Comparison of ENCODE assay signal across 12 cellular contexts in the genomic region with DNA sequence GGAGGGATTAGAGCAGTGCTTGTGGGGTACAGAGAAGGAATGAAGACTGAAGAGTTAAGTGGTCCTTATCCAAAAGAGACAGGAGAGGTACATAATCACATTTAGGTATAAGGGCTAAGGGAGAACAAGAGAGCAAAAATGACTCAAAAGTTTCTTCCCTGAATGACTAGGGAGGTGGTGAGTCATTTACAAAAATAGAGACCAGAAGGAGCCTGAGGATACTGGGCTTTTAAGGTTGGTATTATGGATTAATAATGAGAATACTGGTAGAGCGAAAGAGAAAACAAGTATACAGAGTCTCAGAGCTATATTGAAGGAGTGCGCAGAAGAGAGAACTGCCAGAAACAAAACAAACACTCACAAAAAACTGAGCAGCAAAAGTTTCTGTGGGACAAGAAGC.
A peak's percentile ranks its signal among the peaks of the same experiment; 100 is the strongest.
DNase-seq lines count a peak whose midpoint lies in the region; ATAC-seq and TF ChIP-seq lines count a peak whose summit lies in the region.
"Had no signal": no experiment of that assay in that cellular context is flagged by ENCODE, and none has a peak within 500 bp of the region (broad histone marks: within the 10 kb centered on the region; RNA-seq: fewer than 3 reads in every experiment).

No MANE protein-coding gene starts in this region.

- H2BK12ac ChIP-seq in mesenchymal stem cell (ENCODE audit: low read length in 2 of 2) = no peak overlapping the region

- 93% methylated on average over 2 of the region's 2 CpGs for WGBS in mesenchymal stem cell

- DNase-seq in epithelial cell of esophagus (ENCODE audit: low read depth) (peak; percentile 42), DMS 273 (lab: John Stamatoyannopoulos, UW; ENCODE audit: unreplicated experiment) (no peak), coronary artery (ENCODE audit: low spot score) (no peak), mesenchymal stem cell (no peak), posterior vena cava (ENCODE audit: low spot score) (no peak)
- DNase-seq: HFFc6, NCI-H146, Peyer's patch, substantia nigra had no signal

- no peaks in the 10 kb centered on the region for H3K4me1 ChIP-seq in mesenchymal stem cell (ENCODE audit: control insufficient read depth, insufficient read depth, low read depth, low read length)
- H3K4me1 ChIP-seq: Peyer's patch had no signal

- H4K8ac ChIP-seq in mesenchymal stem cell (ENCODE audit: low read length) = no peak overlapping the region

- no peak overlapping the region for H2AK5ac ChIP-seq in mesenchymal stem cell (ENCODE audit: low read length, severe bottlenecking)

- no peak overlapping the region for H2BK120ac ChIP-seq in mesenchymal stem cell (ENCODE audit: low read depth, low read length)

- no peak overlapping the region for H2BK5ac ChIP-seq in mesenchymal stem cell (ENCODE audit: low read depth, low read length, poor library complexity, severe bottlenecking)

- no peak for TF ChIP-seq CTCF in epithelial cell of esophagus (IDR thresholded peaks at IDR 0.05; ENCODE audit: insufficient read depth, low read depth, low read length, missing control alignments)
- TF ChIP-seq CTCF in coronary artery (IDR thresholded peaks at IDR 0.05) = no peak

- no peak overlapping the region for H3K4me3 ChIP-seq in epithelial cell of esophagus (ENCODE audit: low read length)
- no peak overlapping the region for H3K4me3 ChIP-seq in coronary artery
- no peak overlapping the region for H3K4me3 ChIP-seq in mesenchymal stem cell (ENCODE audit: insufficient read depth in 1 of 2, low read depth in 1 of 2, low read length in 2 of 2)
- H3K4me3 ChIP-seq: Peyer's patch had no signal

- H3K79me1 ChIP-seq in mesenchymal stem cell (replicated peaks; ENCODE audit: low read length, poor library complexity, severe bottlenecking) = no peaks in the 10 kb centered on the region

- H3K18ac ChIP-seq in mesenchymal stem cell (ENCODE audit: low read depth in 1 of 2, low read length in 2 of 2) = no peak overlapping the region

- no peak overlapping the region for H3K14ac ChIP-seq in mesenchymal stem cell (ENCODE audit: low read length in 2 of 2)

- ATAC-seq in GM18520 (IDR thresholded peaks at IDR 0.05; ENCODE audit: unreplicated experiment) = peak; percentile 89
- peak; percentile 73 for ATAC-seq in GM21367 (IDR thresholded peaks at IDR 0.05; ENCODE audit: unreplicated experiment)
- peak; percentile 80 for ATAC-seq in HG03066 (IDR thresholded peaks at IDR 0.05; ENCODE audit: low read depth, unreplicated experiment)

- H3K23ac ChIP-seq in mesenchymal stem cell (ENCODE audit: low read length in 2 of 2) = no peak overlapping the region

- intact Hi-C loops in posterior vena cava (cut with DNase I) = no loop called here

- no peak overlapping the region for H2BK15ac ChIP-seq in mesenchymal stem cell (ENCODE audit: low read depth, poor library complexity, severe bottlenecking)

- H3K36me3 ChIP-seq in mesenchymal stem cell (ENCODE audit: control insufficient read depth in 1 of 2, insufficient read depth in 2 of 2, low read depth in 1 of 2, low read length in 2 of 2) = peaks cover 11 to 47% of the 10 kb centered on the region in 2 experiments
- H3K36me3 ChIP-seq: Peyer's patch had no signal

- H3K9ac ChIP-seq in mesenchymal stem cell (ENCODE audit: low read length) = no peak overlapping the region

- no peak overlapping the region for H3K4me2 ChIP-seq in mesenchymal stem cell (ENCODE audit: low read length, poor library complexity, severe bottlenecking)

- H4K91ac ChIP-seq in mesenchymal stem cell (ENCODE audit: low read length) = no peak overlapping the region

- no peak overlapping the region for H3K4ac ChIP-seq in mesenchymal stem cell (ENCODE audit: low read depth in 1 of 2, low read length in 2 of 2)

- H3K27ac ChIP-seq in coronary artery (no peak overlapping the region), mesenchymal stem cell (ENCODE audit: low read length, poor library complexity, severe bottlenecking) (no peak overlapping the region)
- H3K27ac ChIP-seq: Peyer's patch had no signal

- no peak overlapping the region for H2AFZ ChIP-seq in mesenchymal stem cell (ENCODE audit: low read depth, low read length)

- no peaks in the 10 kb centered on the region for H3K9me3 ChIP-seq in mesenchymal stem cell (ENCODE audit: control insufficient read depth, low read length)
- H3K9me3 ChIP-seq: Peyer's patch had no signal

- H3K27me3 ChIP-seq in mesenchymal stem cell (ENCODE audit: control insufficient read depth in 1 of 2, insufficient read depth in 1 of 2, low read length in 2 of 2) = no peaks in the 10 kb centered on the region
- H3K27me3 ChIP-seq: Peyer's patch had no signal
